In the genomic region with DNA sequence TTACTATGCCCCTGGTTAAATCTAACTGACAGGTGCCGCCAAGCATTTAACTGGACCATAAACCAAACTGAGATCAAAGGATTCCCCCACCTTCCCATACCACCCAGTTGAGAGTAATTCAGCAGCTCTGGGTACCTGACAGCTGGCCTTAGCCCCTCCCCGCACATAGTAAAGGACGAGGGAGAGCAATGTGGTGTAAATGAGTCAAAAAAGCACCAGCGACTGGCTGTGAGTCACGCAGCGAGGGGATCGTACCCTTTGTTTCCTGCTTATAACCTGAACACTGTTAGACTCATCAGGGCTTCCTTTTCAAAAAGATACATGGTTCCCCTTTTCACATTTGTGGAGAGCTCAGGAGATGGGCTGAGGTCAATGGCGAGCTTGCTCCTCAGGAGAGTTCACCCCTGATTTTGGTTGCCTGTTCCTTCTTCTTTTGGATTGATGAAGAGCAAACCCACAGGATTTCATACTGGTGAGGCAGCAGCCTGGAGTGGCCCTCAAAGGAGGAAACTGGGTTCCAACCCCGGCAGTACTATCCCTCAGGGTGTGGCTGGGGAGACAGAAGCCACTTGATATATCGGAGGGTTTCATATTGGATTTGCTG, we compare ENCODE assay signal across 8 cellular contexts.
DNase-seq lines count a peak whose midpoint lies in the region; ATAC-seq and TF ChIP-seq lines count a peak whose summit lies in the region.

No MANE protein-coding gene starts in this region.

- no peak overlapping the region for H3K4me3 Mint-ChIP-seq in mesothelial cell of epicardium

- TF ChIP-seq CTCF in fibroblast of pulmonary artery (IDR thresholded peaks at IDR 0.05; ENCODE audit: low read length, missing control alignments) (no peak), mesothelial cell of epicardium (IDR thresholded peaks at IDR 0.05; ENCODE audit: unreplicated experiment) (no peak)

- peak; percentile 61 for ATAC-seq in GM19467 (IDR thresholded peaks at IDR 0.05; ENCODE audit: unreplicated experiment)
- ATAC-seq in HG03460 (IDR thresholded peaks at IDR 0.05; ENCODE audit: unreplicated experiment) = peak; percentile 69

- DNase-seq in AML-193 (lab: John Stamatoyannopoulos, UW) (peak; percentile 83 to 88), fibroblast of pulmonary artery (ENCODE audit: low read depth) (peak; percentile 28), NCI-H1417 treated with DMSO at 0.1 percent for 48 hours (lab: John Stamatoyannopoulos, UW) (no peak), mesothelial cell of epicardium (ENCODE audit: low spot score in 2 of 2, unreplicated experiment in 2 of 2) (no peak)
- peak; percentile 42 for DNase-seq in activated CD4-positive, alpha-beta T cell treated with anti-CD3 and anti-CD28 coated beads for 1 hour
- DNase-seq in stimulated activated CD8-positive, alpha-beta memory T cell treated with anti-CD3 and anti-CD28 coated beads, Interleukin-2, amount 100 ng/mL, for 48 hours (ENCODE audit: low read depth in 2 of 2) = peak; percentile 56 to 74

- no peak overlapping the region for H3K4me3 ChIP-seq in fibroblast of pulmonary artery (replicated peaks; ENCODE audit: low read depth, low read length)

- peaks cover 2% of the 10 kb centered on the region for H3K27me3 Mint-ChIP-seq in mesothelial cell of epicardium (ENCODE audit: low read depth)

- peaks cover 4% of the 10 kb centered on the region for H3K36me3 Mint-ChIP-seq in mesothelial cell of epicardium

- peaks cover 8% of the 10 kb centered on the region for H3K9me3 Mint-ChIP-seq in mesothelial cell of epicardium

- peaks cover 5% of the 10 kb centered on the region for H3K4me1 Mint-ChIP-seq in mesothelial cell of epicardium

- no peak overlapping the region for H3K27ac Mint-ChIP-seq in mesothelial cell of epicardium

Comparison
In these comparisons a context has a peak if more than half of its experiments do, and no peak if none do; other contexts are left out.
1. DNase-seq: peak in AML-193 (2 of 2), activated CD4-positive, alpha-beta T cell treated with anti-CD3 and anti-CD28 coated beads for 1 hour (single experiment), fibroblast of pulmonary artery (single experiment) and stimulated activated CD8-positive, alpha-beta memory T cell treated with anti-CD3 and anti-CD28 coated beads, Interleukin-2, amount 100 ng/mL, for 48 hours (2 of 2); none in NCI-H1417 treated with DMSO at 0.1 percent for 48 hours (single experiment) and mesothelial cell of epicardium (0 of 2).